ENCODE assay signal across 15 cellular contexts in the genomic region with DNA sequence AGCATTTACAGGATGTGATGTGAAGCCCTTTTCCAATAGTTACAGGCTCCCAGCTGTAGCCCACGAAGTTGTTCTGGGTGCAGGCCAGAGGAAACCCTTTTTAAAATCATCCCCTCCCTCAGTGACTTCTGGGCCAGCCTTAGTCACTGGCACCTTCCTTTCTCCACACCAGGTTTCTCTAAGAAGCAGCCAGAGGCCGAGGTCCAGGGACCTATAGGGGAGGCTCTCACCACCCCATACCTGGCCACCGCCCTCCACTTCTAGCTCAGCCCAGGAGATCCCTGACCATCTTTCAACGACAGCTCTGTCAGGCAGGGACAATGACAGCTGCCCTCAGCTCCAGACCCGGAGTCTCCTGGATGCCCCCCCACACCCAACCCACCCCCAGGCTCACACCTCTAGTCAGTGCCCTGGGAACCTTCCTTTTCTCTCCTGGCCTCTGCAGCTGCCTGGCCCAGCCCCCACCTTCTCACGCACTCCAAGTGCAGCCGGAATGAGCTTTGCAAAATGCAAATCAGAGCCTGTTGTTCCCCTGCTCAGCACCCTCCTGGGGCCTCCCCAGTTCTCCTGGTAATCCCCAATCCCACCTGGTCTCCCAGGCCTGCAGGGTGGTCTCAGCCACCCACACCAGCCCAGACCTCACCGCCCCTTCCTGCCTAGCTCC. TPM values are rescaled to one million over a fixed set of nuclear protein-coding genes. Genes with fewer than 3 reads are reported as not detected.
A peak's percentile ranks its signal among the peaks of the same experiment; 100 is the strongest.
DNase-seq lines count a peak whose midpoint lies in the region; ATAC-seq, FAIRE-seq and TF ChIP-seq lines count a peak whose summit lies in the region.
"Had no signal": no experiment of that assay in that cellular context is flagged by ENCODE, and none has a peak within 500 bp of the region (broad histone marks: within the 10 kb centered on the region; RNA-seq: fewer than 3 reads in every experiment).

No MANE protein-coding gene starts in this region.

- peaks cover 1% of the 10 kb centered on the region for H3K9me3 Mint-ChIP-seq in endodermal cell
- H3K9me3 Mint-ChIP-seq in activated CD4-positive, alpha-beta T cell treated with anti-CD3 and anti-CD28 coated beads for 36 hours (ENCODE audit: low read depth): no peaks in the 10 kb centered on the region

- H3K4me1 ChIP-seq in BLaER1: peaks cover 86% of the 10 kb centered on the region
- H3K4me1 ChIP-seq in Karpas-422 (ENCODE audit: low read length): peaks cover 72% of the 10 kb centered on the region
- H3K4me1 ChIP-seq in endodermal cell (ENCODE audit: control insufficient read depth, insufficient read depth, low read length): peaks cover 23% of the 10 kb centered on the region
- peaks cover 19 to 52% (median 23%) of the 10 kb centered on the region in 4 donors for H3K4me1 ChIP-seq in esophagus muscularis mucosa
- no peaks in the 10 kb centered on the region for H3K4me1 ChIP-seq in small intestine (ENCODE audit: control insufficient read depth in 2 of 2, insufficient read depth in 1 of 2, low read depth in 1 of 2, low read length in 1 of 2)

- H3K9me2 ChIP-seq in Karpas-422 (replicated peaks; ENCODE audit: insufficient read depth, low read length): no peaks in the 10 kb centered on the region

- H3K4me3 Mint-ChIP-seq in endodermal cell: peak overlapping the region; percentile 31
- no peak overlapping the region for H3K4me3 Mint-ChIP-seq in activated CD4-positive, alpha-beta T cell treated with anti-CD3 and anti-CD28 coated beads for 36 hours

- peaks cover 15% of the 10 kb centered on the region for H3K36me3 Mint-ChIP-seq in endodermal cell (ENCODE audit: low read depth)
- H3K36me3 Mint-ChIP-seq in activated CD4-positive, alpha-beta T cell treated with anti-CD3 and anti-CD28 coated beads for 36 hours (ENCODE audit: low read depth): no peaks in the 10 kb centered on the region

- H3K9me3 ChIP-seq in BLaER1: no peaks in the 10 kb centered on the region
- H3K9me3 ChIP-seq in Karpas-422 (ENCODE audit: low read length): no peaks in the 10 kb centered on the region
- no peaks in the 10 kb centered on the region for H3K9me3 ChIP-seq in endodermal cell (ENCODE audit: control insufficient read depth, low read length)
- H3K9me3 ChIP-seq in esophagus muscularis mucosa: no peaks in the 10 kb centered on the region
- no peaks in the 10 kb centered on the region for H3K9me3 ChIP-seq in small intestine (ENCODE audit: control insufficient read depth, low read depth)

- peaks cover 50% of the 10 kb centered on the region for H3K4me1 Mint-ChIP-seq in endodermal cell
- no peaks in the 10 kb centered on the region for H3K4me1 Mint-ChIP-seq in activated CD4-positive, alpha-beta T cell treated with anti-CD3 and anti-CD28 coated beads for 36 hours

- H3K27me3 ChIP-seq in BLaER1 (no peaks in the 10 kb centered on the region), Karpas-422 (ENCODE audit: low read length) (no peaks in the 10 kb centered on the region), endodermal cell (ENCODE audit: control insufficient read depth, insufficient read depth, low read length, poor library complexity, severe bottlenecking) (no peaks in the 10 kb centered on the region), esophagus muscularis mucosa (peaks cover 0 to 9% (median 0%) of the 10 kb centered on the region in 4 donors), small intestine (ENCODE audit: control insufficient read depth in 2 of 2, insufficient read depth in 2 of 2, low read length in 2 of 2) (no peaks in the 10 kb centered on the region)
- H3K27me3 ChIP-seq: hepatocyte had no signal

- intact Hi-C loops in esophagus muscularis mucosa (cut with DNase I): no loop called here
- intact Hi-C loops in activated CD4-positive, alpha-beta T cell treated with anti-CD3 and anti-CD28 coated beads for 36 hours (cut with DNase I, micrococcal nuclease): no loop called here

- POLR2A ChIA-PET in activated CD4-positive, alpha-beta T cell treated with anti-CD3 and anti-CD28 coated beads for 36 hours (lab: Charles Lee): no interaction called here

- TF ChIP-seq POLR2A in esophagus muscularis mucosa (IDR thresholded peaks at IDR 0.05; ENCODE audit: low read depth): no peak

- H3K36me3 ChIP-seq in BLaER1 (no peaks in the 10 kb centered on the region), Karpas-422 (ENCODE audit: insufficient read depth, low read length) (peaks cover 7% of the 10 kb centered on the region; the same call in 1 of the 2 replicates), endodermal cell (ENCODE audit: control insufficient read depth, insufficient read depth, low read length) (no peaks in the 10 kb centered on the region), esophagus muscularis mucosa (no peaks in the 10 kb centered on the region), small intestine (ENCODE audit: control insufficient read depth in 2 of 2, insufficient read depth in 2 of 2, low read length in 2 of 2) (no peaks in the 10 kb centered on the region)

- peak overlapping the region; percentile 82 for H3K27ac ChIP-seq in BLaER1
- H3K27ac ChIP-seq in Karpas-422 (ENCODE audit: low read length): peak overlapping the region; percentile 100
- no peak overlapping the region for H3K27ac ChIP-seq in endodermal cell (ENCODE audit: low read depth, low read length)
- H3K27ac ChIP-seq in esophagus muscularis mucosa (replicated peaks in 1 of 4): no peak overlapping the region
- no peak overlapping the region for H3K27ac ChIP-seq in small intestine (ENCODE audit: low read depth in 1 of 2, low read length in 1 of 2)
- H3K27ac ChIP-seq: hepatocyte had no signal

- 0 out of 2 replicates have a peak overlapping the region, but pooled peaks have one; percentile 8 for H3K4me3 ChIP-seq in BLaER1
- peak overlapping the region; percentile 54 for H3K4me3 ChIP-seq in Karpas-422 (ENCODE audit: low read length)
- no peak overlapping the region for H3K4me3 ChIP-seq in endodermal cell (ENCODE audit: low read length)
- no peak overlapping the region for H3K4me3 ChIP-seq in esophagus muscularis mucosa
- no peak overlapping the region for H3K4me3 ChIP-seq in small intestine (ENCODE audit: low read depth in 1 of 2, low read length in 2 of 2)
- H3K4me3 ChIP-seq: hepatocyte had no signal

- no peak for FAIRE-seq in small intestine (lab: Jason Lieb, UNC)
- FAIRE-seq: endometrium, TTC549 had no signal

- TF ChIP-seq CTCF in endodermal cell (conservative IDR thresholded peaks at IDR 0.05): no peak
- no peak for TF ChIP-seq CTCF in esophagus muscularis mucosa (IDR thresholded peaks at IDR 0.05)

- no peaks in the 10 kb centered on the region for H3K27me3 Mint-ChIP-seq in endodermal cell (ENCODE audit: insufficient read depth)
- no peaks in the 10 kb centered on the region for H3K27me3 Mint-ChIP-seq in activated CD4-positive, alpha-beta T cell treated with anti-CD3 and anti-CD28 coated beads for 36 hours

- H3K27ac Mint-ChIP-seq in endodermal cell: peak overlapping the region; percentile 90
- H3K27ac Mint-ChIP-seq in activated CD4-positive, alpha-beta T cell treated with anti-CD3 and anti-CD28 coated beads for 36 hours: no peak overlapping the region

- TF ChIP-seq EP300 in esophagus muscularis mucosa (IDR thresholded peaks at IDR 0.05): no peak

- 52 to 64% methylated on average over 3 to 8 of the region's 8 CpGs for WGBS in endodermal cell (ENCODE audit: insufficient coverage in 1 of 2, insufficient read length in 1 of 2), 2 experiments
- WGBS in esophagus muscularis mucosa: 63% methylated on average over 8 of the region's 8 CpGs
- WGBS in small intestine, 3 donors: 54 to 71% (median 65%) methylated on average over 8 of the region's 8 CpGs

- DNase-seq in Karpas-422 (peak; percentile 84), endodermal cell (peak; percentile 90), SKM-1 treated with dmso at 0.1 percent for 144 hours (lab: John Stamatoyannopoulos, UW; ENCODE audit: unreplicated experiment) (no peak), esophagus muscularis mucosa (ENCODE audit: extremely low spot score) (no peak), small intestine (no peak)
- no peak for DNase-seq in activated CD4-positive, alpha-beta T cell treated with anti-CD3 and anti-CD28 coated beads for 36 hours
- DNase-seq: GDM1, NCI-H2029 treated with DMSO at 0.1 percent for 48 hours, trophoblast cell had no signal

- H4K20me1 ChIP-seq in BLaER1 (no peaks in the 10 kb centered on the region), Karpas-422 (ENCODE audit: insufficient read depth, low read depth, low read length) (no peaks in the 10 kb centered on the region)

- CTCF ChIA-PET in activated CD4-positive, alpha-beta T cell treated with anti-CD3 and anti-CD28 coated beads for 36 hours (lab: Charles Lee): interaction anchor here (1.2 kb wide), 1 partner anchor 33 kb away, joined by 3 read pairs; no protein-coding TSS in a partner anchor

- ATAC-seq in GM21367 (IDR thresholded peaks at IDR 0.05; ENCODE audit: unreplicated experiment): peak; percentile 64
- ATAC-seq in activated CD4-positive, alpha-beta T cell treated with anti-CD3 and anti-CD28 coated beads for 36 hours: no peak

- H3K4me2 ChIP-seq in BLaER1 (peak overlapping the region; percentile 91), Karpas-422 (ENCODE audit: low read depth, low read length, poor library complexity, severe bottlenecking) (peak overlapping the region; percentile 95)
- H3K4me2 ChIP-seq: hepatocyte had no signal

- H3K79me2 ChIP-seq in Karpas-422 (ENCODE audit: low read length): no peaks in the 10 kb centered on the region; the same call in 1 of the 2 replicates
- H3K79me2 ChIP-seq: hepatocyte had no signal

- H2AFZ ChIP-seq in Karpas-422 (ENCODE audit: low read length): no peak overlapping the region
- H2AFZ ChIP-seq: hepatocyte had no signal

- H3K9ac ChIP-seq in BLaER1 (peak overlapping the region; percentile 59; the same call in 1 of the 2 replicates), Karpas-422 (ENCODE audit: low read length) (peak overlapping the region; percentile 84), endodermal cell (ENCODE audit: extremely low read depth, low read length, poor library complexity, severe bottlenecking) (peak overlapping the region; percentile 34)

RNA-seq across cellular contexts. Expression of gene TESC, which starts 46.7 kb away (rescaled TPM):
- total RNA-seq in Karpas-422 (2014; rRNA removed; shearing (Covaris generic); ENCODE audit: low replicate concordance): 69.2 and 140 TPM in 2 replicates
- total RNA-seq in endodermal cell: 10 to 100 TPM; 25.1 to 26.5 TPM
- 7.3 TPM for polyA plus RNA-seq in endodermal cell (2013, experiment 1 of 2)
- 8.3 TPM for polyA plus RNA-seq in endodermal cell (2013, experiment 2 of 2)
- 1 to 10 TPM; 4.5 to 8.6 (median 6.6) TPM for total RNA-seq in esophagus muscularis mucosa
- total RNA-seq in activated CD4-positive, alpha-beta T cell treated with anti-CD3 and anti-CD28 coated beads for 36 hours: 10 to 100 TPM; 28.9 to 30.2 TPM
- 1 to 10 TPM in 2 of 3 donors, not detected in 1; 4.9 to 6.4 TPM for polyA plus RNA-seq in small intestine
- total RNA-seq: RPMI7951 had no signal

Comparison
In these comparisons a context has a peak if more than half of its experiments do, and no peak if none do; other contexts are left out.
1. H3K27ac ChIP-seq: peak in BLaER1 (single experiment) and Karpas-422 (single experiment); none in endodermal cell (single experiment), esophagus muscularis mucosa (0 of 4) and small intestine (0 of 2).
2. H3K4me3 ChIP-seq: peak in BLaER1 (single experiment) and Karpas-422 (single experiment); none in endodermal cell (single experiment), esophagus muscularis mucosa (0 of 4) and small intestine (0 of 2).
3. H3K9ac ChIP-seq: peak in every context shown above with its lines; median percentile 84 in Karpas-422; 59 in BLaER1; 34 in endodermal cell.
4. DNase-seq: peak in Karpas-422 (single experiment) and endodermal cell (single experiment); none in SKM-1 treated with dmso at 0.1 percent for 144 hours (single experiment), esophagus muscularis mucosa (single experiment), activated CD4-positive, alpha-beta T cell treated with anti-CD3 and anti-CD28 coated beads for 36 hours (single experiment) and small intestine (single experiment).